Comparison of ENCODE assay signal across 14 cellular contexts in the genomic region with DNA sequence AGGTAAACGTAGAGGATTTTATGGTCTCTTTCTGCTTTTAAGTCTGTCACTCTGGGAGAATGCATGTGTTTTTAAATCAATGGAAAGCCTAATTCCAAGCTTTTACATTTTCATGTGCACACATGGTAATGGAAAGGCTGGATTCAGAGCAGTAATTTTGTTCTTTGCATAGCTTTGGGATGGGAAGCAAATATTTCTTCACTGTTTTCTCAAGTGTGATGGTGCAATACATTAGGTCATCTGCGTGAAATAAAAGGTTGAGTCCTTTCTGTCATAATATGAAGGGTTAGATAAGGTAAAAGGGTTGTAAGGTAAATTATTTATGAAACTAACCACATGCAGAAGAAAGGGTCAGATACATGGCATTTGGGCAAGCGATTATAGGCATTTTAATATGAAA.
DNase-seq lines count a peak whose midpoint lies in the region; ATAC-seq lines count a peak whose summit lies in the region.
"Had no signal": no experiment of that assay in that cellular context is flagged by ENCODE, and none has a peak within 500 bp of the region (broad histone marks: within the 10 kb centered on the region; RNA-seq: fewer than 3 reads in every experiment).

No MANE protein-coding gene starts in this region.

- no peak overlapping the region for H3K27ac Mint-ChIP-seq in T-helper 17 cell

- no peaks in the 10 kb centered on the region for H3K36me3 ChIP-seq in adipocyte (ENCODE audit: control insufficient read depth, insufficient read depth, low read length, severe bottlenecking)

- H3K4me1 ChIP-seq in adipocyte (ENCODE audit: control insufficient read depth, insufficient read depth, low read length) = peaks cover 37% of the 10 kb centered on the region

- H3K27me3 ChIP-seq in adipocyte (replicated peaks; ENCODE audit: control insufficient read depth, insufficient read depth, low read length) = no peaks in the 10 kb centered on the region

- H3K4me3 ChIP-seq in adipocyte (ENCODE audit: low read length) = no peak overlapping the region

- H3K4me3 Mint-ChIP-seq in T-helper 17 cell = no peak overlapping the region

- no peaks in the 10 kb centered on the region for H3K4me1 Mint-ChIP-seq in T-helper 17 cell

- H3K36me3 Mint-ChIP-seq in T-helper 17 cell (ENCODE audit: low read depth) = no peaks in the 10 kb centered on the region

- no peaks in the 10 kb centered on the region for H3K9me3 ChIP-seq in adipocyte (ENCODE audit: control insufficient read depth, low read length)
- H3K9me3 ChIP-seq in T-helper 17 cell (ENCODE audit: control insufficient read depth, low read length, poor library complexity, severe bottlenecking) = no peaks in the 10 kb centered on the region

- H3K27me3 Mint-ChIP-seq in T-helper 17 cell = no peaks in the 10 kb centered on the region

- peak overlapping the region; percentile 15 for H3K9ac ChIP-seq in adipocyte (ENCODE audit: low read length)

- DNase-seq in DMS79 treated with DMSO at 0.1 percent for 48 hours (lab: John Stamatoyannopoulos, UW) (peak; percentile 1), DMS79 (lab: John Stamatoyannopoulos, UW) (no peak), adipocyte (ENCODE audit: low read depth) (peak; percentile 52), iris pigment epithelial cell (ENCODE audit: low read depth) (peak; percentile 62), renal cortical epithelial cell (ENCODE audit: low read depth) (peak; percentile 70), GOT3 (lab: John Stamatoyannopoulos, UW) (no peak), T-helper 17 cell (no peak)
- DNase-seq in activated CD8-positive, alpha-beta memory T cell treated with anti-CD3 and anti-CD28 coated beads for 24 hours = no peak
- DNase-seq: DMS153, H7, NCI-H1105, NCI-H187 treated with DMSO at 0.1 percent for 48 hours, NCI-H82, SIG-M5 had no signal

- ATAC-seq in T-helper 17 cell = no peak

Comparison
In these comparisons a context has a peak if more than half of its experiments do, and no peak if none do; other contexts are left out.
1. DNase-seq: peak in DMS79 treated with DMSO at 0.1 percent for 48 hours (single experiment), adipocyte (single experiment), iris pigment epithelial cell (single experiment) and renal cortical epithelial cell (single experiment); none in DMS79 (single experiment), GOT3 (single experiment), T-helper 17 cell (0 of 3) and activated CD8-positive, alpha-beta memory T cell treated with anti-CD3 and anti-CD28 coated beads for 24 hours (single experiment).